ENCODE assay signal across 8 cellular contexts in the genomic region with DNA sequence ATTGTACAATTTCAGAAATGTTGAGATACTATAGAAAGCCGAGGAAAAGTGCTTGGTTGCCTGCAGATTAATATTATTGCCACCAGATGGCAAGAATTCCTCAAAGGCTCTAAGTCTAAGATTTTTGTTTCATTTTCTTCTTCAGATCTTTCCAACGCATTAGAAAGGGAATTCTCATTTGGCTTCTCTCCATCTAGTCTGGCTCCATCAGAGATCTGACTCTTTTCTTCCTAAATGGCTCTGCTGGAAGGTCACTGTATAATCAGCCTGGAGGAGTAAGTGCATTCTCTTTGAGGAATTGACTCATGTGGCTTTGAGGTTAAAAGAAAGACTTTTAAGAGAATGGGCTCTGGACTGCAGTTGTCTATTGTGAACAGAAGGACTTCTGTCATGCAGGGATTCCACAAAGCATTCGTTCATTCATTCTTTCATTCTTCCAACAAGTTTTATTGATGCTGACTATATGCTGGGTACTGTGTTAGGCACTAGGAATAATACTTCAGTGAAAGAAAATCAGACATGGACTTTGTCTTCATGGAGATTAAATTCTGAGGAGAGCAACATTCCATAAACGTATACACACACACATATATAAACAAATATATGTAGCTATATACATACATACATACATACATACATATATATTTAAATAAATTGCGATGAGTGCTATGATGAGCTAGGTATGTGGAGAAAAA. TPM values are rescaled to one million over a fixed set of nuclear protein-coding genes. Genes with fewer than 3 reads are reported as not detected.
A peak's percentile ranks its signal among the peaks of the same experiment; 100 is the strongest.
DNase-seq lines count a peak whose midpoint lies in the region; ATAC-seq and TF ChIP-seq lines count a peak whose summit lies in the region.

No MANE protein-coding gene starts in this region.

- no peak overlapping the region for H3K4me3 ChIP-seq in KMS-11 (IDR thresholded peaks at IDR 0.05; ENCODE audit: insufficient read depth, low read depth, low read length)
- peak overlapping the region; percentile 29 for H3K4me3 ChIP-seq in right cardiac atrium (ENCODE audit: low read length)
- peak overlapping the region in 1 of 8 donors; percentile 41 for H3K4me3 ChIP-seq in spleen

- intact Hi-C loops in right cardiac atrium (cut with DNase I) (loop anchor here (5.0 kb wide), 3 partner anchors 85 to 95 kb away; a partner anchor contains a TSS), spleen (cut with DNase I; ENCODE audit: low total_unique reads) (loop anchor here (5.0 kb wide), 1 partner anchor 90 kb away; no protein-coding TSS in a partner anchor)

- TF ChIP-seq CTCF in KMS-11 (conservative IDR thresholded peaks at IDR 0.05; ENCODE audit: low read depth, low read length): peak; percentile 40
- TF ChIP-seq CTCF in spleen (IDR thresholded peaks at IDR 0.05 in 8 of 11, conservative IDR thresholded peaks at IDR 0.05 in 3 of 11): peak in 8 of 11 experiments; percentile 40 to 68 (median 59)

- WGBS in right cardiac atrium: 35% methylated on average over 5 of the region's 5 CpGs
- 30 to 43% (median 38%) methylated on average over 5 of the region's 5 CpGs for WGBS in spleen, 5 donors

- DNase-seq in NCI-H82 (lab: John Stamatoyannopoulos, UW): peak; percentile 12
- no peak for DNase-seq in NCI-H82 treated with DMSO at 0.1 percent for 48 hours (lab: John Stamatoyannopoulos, UW; ENCODE audit: unreplicated experiment)
- DNase-seq in amniotic stem cell (lab: John Stamatoyannopoulos, UW): peak; percentile 26
- DNase-seq in right cardiac atrium: no peak
- no peak for DNase-seq in spleen
- no peak for DNase-seq in stimulated activated naive CD4-positive, alpha-beta T cell treated with Interleukin-2 at 50 U/mL for 16 hours (lab: John Stamatoyannopoulos, UW)

- H3K9ac ChIP-seq in KMS-11: no peak overlapping the region

- H3K4me2 ChIP-seq in KMS-11: peak overlapping the region; percentile 74

- ATAC-seq in right cardiac atrium (peak; percentile 75 to 83), GM18873 (IDR thresholded peaks at IDR 0.05; ENCODE audit: low FRiP score, unreplicated experiment) (no peak)

- H3K27ac ChIP-seq in KMS-11 (no peak overlapping the region), right cardiac atrium (ENCODE audit: low read length) (no peak overlapping the region), spleen (peak overlapping the region in 1 of 8 donors; percentile 2)

- no peak for TF ChIP-seq POLR2A in spleen (IDR thresholded peaks at IDR 0.05)

- peaks cover 8% of the 10 kb centered on the region for H3K4me1 ChIP-seq in KMS-11 (ENCODE audit: low read depth, poor library complexity, severe bottlenecking)
- H3K4me1 ChIP-seq in right cardiac atrium (ENCODE audit: control insufficient read depth, insufficient read depth, low read length): no peaks in the 10 kb centered on the region
- H3K4me1 ChIP-seq in spleen: peaks cover 0 to 12% (median 8%) of the 10 kb centered on the region in 6 donors

- H3K79me2 ChIP-seq in KMS-11 (ENCODE audit: insufficient read depth, low read depth): no peaks in the 10 kb centered on the region

- H3K27me3 ChIP-seq in KMS-11 (ENCODE audit: insufficient read depth, low read depth) (no peaks in the 10 kb centered on the region), right cardiac atrium (ENCODE audit: control insufficient read depth, insufficient read depth) (no peaks in the 10 kb centered on the region), spleen (replicated peaks in 1 of 7) (peaks cover 0 to 25% (median 0%) of the 10 kb centered on the region in 7 donors)

- no peaks in the 10 kb centered on the region for H3K36me3 ChIP-seq in KMS-11 (ENCODE audit: insufficient read depth)
- H3K36me3 ChIP-seq in spleen: no peaks in the 10 kb centered on the region

- H4K20me1 ChIP-seq in KMS-11 (ENCODE audit: insufficient read depth): no peaks in the 10 kb centered on the region

- H3K9me3 ChIP-seq in right cardiac atrium (ENCODE audit: control insufficient read depth, low read length) (no peaks in the 10 kb centered on the region), spleen (peaks cover 0 to 11% (median 0%) of the 10 kb centered on the region in 8 donors)

- peak overlapping the region; percentile 77 for H2AFZ ChIP-seq in KMS-11 (ENCODE audit: low read depth)

RNA-seq across cellular contexts. Expression of a gene that starts 55.3 kb away (rescaled TPM):
- total RNA-seq in right cardiac atrium (not detected), spleen (not detected)
- polyA plus RNA-seq in right cardiac atrium (not detected), spleen (not detected)

Comparison
In these comparisons a context has a peak if more than half of its experiments do, and no peak if none do; other contexts are left out.
1. DNase-seq: peak in NCI-H82 (single experiment) and amniotic stem cell (single experiment); none in NCI-H82 treated with DMSO at 0.1 percent for 48 hours (single experiment), right cardiac atrium (0 of 3), spleen (single experiment) and stimulated activated naive CD4-positive, alpha-beta T cell treated with Interleukin-2 at 50 U/mL for 16 hours (single experiment).